ENCODE assay signal across 4 cellular contexts in genomic region chr9:4380406-4380805, GRCh38.
"Had no signal": no experiment of that assay in that cellular context is flagged by ENCODE, and none has a peak within 500 bp of the region (broad histone marks: within the 10 kb centered on the region; RNA-seq: fewer than 3 reads in every experiment).

No MANE protein-coding gene starts in this region.

- H3K4me3 ChIP-seq: HAP-1 had no signal

- DNase-seq: GOT3, H7 had no signal

- H3K4me1 ChIP-seq: HAP-1 had no signal

- H3K27ac ChIP-seq: HL-60 had no signal

- H3K9me3 ChIP-seq: HAP-1 had no signal

- H3K36me3 ChIP-seq: HAP-1 had no signal
